ENCODE assay signal across 16 cellular contexts in the genomic region with DNA sequence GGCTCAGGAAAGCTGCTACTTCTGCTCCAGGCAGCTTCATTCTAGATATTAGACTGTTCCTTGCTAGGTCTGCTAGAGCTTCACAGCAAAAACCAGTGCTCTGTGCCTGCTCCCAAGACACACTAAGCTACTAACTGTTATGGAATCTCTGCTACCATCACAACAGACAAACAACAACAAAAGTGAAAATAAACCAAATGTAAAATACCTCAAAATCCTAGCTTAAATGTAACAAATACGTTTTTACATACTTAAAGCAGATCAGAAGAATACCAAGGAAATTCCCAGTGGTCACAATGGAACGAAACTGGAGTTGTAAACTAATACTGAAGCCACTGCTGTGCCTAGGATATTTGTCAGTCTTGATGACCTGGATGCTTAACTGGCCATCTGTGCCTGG.
DNase-seq lines count a peak whose midpoint lies in the region; ATAC-seq, FAIRE-seq and TF ChIP-seq lines count a peak whose summit lies in the region.
"Had no signal": no experiment of that assay in that cellular context is flagged by ENCODE, and none has a peak within 500 bp of the region (broad histone marks: within the 10 kb centered on the region; RNA-seq: fewer than 3 reads in every experiment).

No MANE protein-coding gene starts in this region.

- no peaks in the 10 kb centered on the region for H3K4me1 ChIP-seq in body of pancreas
- H3K4me1 ChIP-seq: BLaER1 treated with 17β-estradiol and CSF1 and Interleukin-3, amounts not matched to agents 10 nM and 100 nM had no signal

- intact Hi-C loops in body of pancreas (cut with DNase I), result no loop called here

- no peak for TF ChIP-seq POLR2A in body of pancreas (IDR thresholded peaks at IDR 0.05)

- H3K4me3 ChIP-seq in WERI-Rb-1 (ENCODE audit: low read depth, low read length) (no peak overlapping the region), body of pancreas (no peak overlapping the region)
- H3K4me3 ChIP-seq: BLaER1 treated with 17β-estradiol and CSF1 and Interleukin-3, amounts not matched to agents 10 nM and 100 nM; GM12878 had no signal

- H3K27ac ChIP-seq in WERI-Rb-1, result no peak overlapping the region; the same call in 1 of the 2 replicates
- no peak overlapping the region for H3K27ac ChIP-seq in body of pancreas
- H3K27ac ChIP-seq: BLaER1 treated with 17β-estradiol and CSF1 and Interleukin-3, amounts not matched to agents 10 nM and 100 nM had no signal

- H3K27me3 ChIP-seq in WERI-Rb-1 (ENCODE audit: insufficient read depth, low read depth, severe bottlenecking) (no peaks in the 10 kb centered on the region), body of pancreas (no peaks in the 10 kb centered on the region)
- H3K27me3 ChIP-seq: BLaER1 treated with 17β-estradiol and CSF1 and Interleukin-3, amounts not matched to agents 10 nM and 100 nM had no signal

- H3K9me3 ChIP-seq in WERI-Rb-1 (ENCODE audit: severe bottlenecking), result peaks cover 10% of the 10 kb centered on the region
- H3K9me3 ChIP-seq in body of pancreas, result peaks cover 0 to 14% (median 0%) of the 10 kb centered on the region in 3 donors

- DNase-seq in GM19239 (ENCODE audit: insufficient read length, low spot score) (no peak), WERI-Rb-1 (peak; percentile 48), cerebellar cortex (ENCODE audit: low spot score) (peak; percentile 47), islet precursor cell (peak; percentile 18), body of pancreas (no peak), HUDEP-2 (lab: John Stamatoyannopoulos, UW; ENCODE audit: unreplicated experiment in 76 of 76) (no peak)
- DNase-seq: Calu3; CD8-positive, alpha-beta T cell; DMS79 treated with DMSO at 0.1 percent for 48 hours; HCEC 1CT had no signal

- WGBS in body of pancreas, 2 donors, result 76 to 82% methylated on average over 2 of the region's 2 CpGs

- ATAC-seq in HG02938 (IDR thresholded peaks at IDR 0.05; ENCODE audit: unreplicated experiment) (no peak), body of pancreas (no peak), HG03342 (IDR thresholded peaks at IDR 0.05; ENCODE audit: unreplicated experiment) (no peak)
- ATAC-seq: CD8-positive, alpha-beta T cell; GM12878; HepG2 had no signal

- FAIRE-seq in GM19239 (lab: Jason Lieb, UNC), result peak; percentile 14
- FAIRE-seq: GM12878, HepG2, HTR-8/SVneo had no signal

- H3K36me3 ChIP-seq in WERI-Rb-1 (no peaks in the 10 kb centered on the region), body of pancreas (replicated peaks in 1 of 2; ENCODE audit: insufficient read depth in 1 of 2, low read depth in 2 of 2) (no peaks in the 10 kb centered on the region)
- H3K36me3 ChIP-seq: BLaER1 treated with 17β-estradiol and CSF1 and Interleukin-3, amounts not matched to agents 10 nM and 100 nM had no signal

- no peak for TF ChIP-seq CTCF in WERI-Rb-1 (IDR thresholded peaks at IDR 0.05; ENCODE audit: low read depth, low read length)
- TF ChIP-seq CTCF in body of pancreas (IDR thresholded peaks at IDR 0.05), result no peak

Comparison
In these comparisons a context has a peak if more than half of its experiments do, and no peak if none do; other contexts are left out.
1. DNase-seq: peak in WERI-Rb-1 (single experiment), cerebellar cortex (single experiment) and islet precursor cell (single experiment); none in GM19239 (single experiment), body of pancreas (0 of 4) and HUDEP-2 (0 of 76).